8 cellular contexts compared by ENCODE assay signal in the genomic region with DNA sequence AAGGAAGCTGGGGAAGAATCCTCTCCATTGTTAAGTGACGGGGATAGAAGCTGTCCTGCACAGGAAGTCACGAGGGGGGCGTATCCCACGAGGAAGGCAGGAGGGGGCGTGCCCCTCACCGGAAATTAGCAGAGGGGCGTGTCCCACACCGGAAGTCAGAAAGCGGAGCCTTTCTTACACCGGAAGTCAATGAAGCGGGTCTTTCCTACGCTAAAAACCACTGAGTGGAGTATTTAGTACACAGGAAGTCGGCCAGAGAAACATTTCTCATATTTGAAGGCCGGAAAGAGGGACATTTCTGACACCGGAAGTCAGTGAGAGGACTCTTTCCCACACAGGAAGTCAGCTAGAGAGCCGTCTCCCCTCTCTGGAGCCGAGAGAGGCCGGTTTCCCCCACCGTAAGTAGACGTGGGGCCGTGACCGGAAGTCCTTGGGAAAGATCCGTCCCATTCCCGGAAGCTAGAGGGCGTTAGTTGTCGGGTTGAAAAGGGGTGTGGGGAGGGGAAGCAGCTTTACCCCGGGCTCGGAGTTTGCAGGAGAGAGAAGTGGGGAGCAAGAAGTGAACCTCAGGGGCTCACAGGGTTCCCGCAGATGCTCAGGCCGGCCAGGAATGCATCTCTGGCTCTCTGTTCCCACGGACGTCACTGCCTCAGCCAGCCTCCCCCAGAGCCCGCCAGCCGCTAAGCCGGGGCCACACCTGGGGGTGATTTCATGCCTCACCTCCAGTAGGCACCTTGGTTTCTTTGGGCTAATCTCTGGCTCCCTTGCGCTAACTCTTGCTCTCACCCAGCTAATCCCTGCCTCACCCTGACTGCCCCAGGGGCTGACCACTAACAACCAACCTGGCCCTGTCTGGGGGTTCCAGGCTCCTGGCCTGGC. TPM values are rescaled to one million over a fixed set of nuclear protein-coding genes. Genes with fewer than 3 reads are reported as not detected.
DNase-seq lines count a peak whose midpoint lies in the region; ATAC-seq and TF ChIP-seq lines count a peak whose summit lies in the region.

No MANE protein-coding gene starts in this region.

- H3K9me3 Mint-ChIP-seq in chondrocyte (ENCODE audit: low read depth): no peaks in the 10 kb centered on the region

- peak; percentile 82 for TF ChIP-seq CTCF in chondrocyte (IDR thresholded peaks at IDR 0.05)

- peak overlapping the region; percentile 97 for H3K27ac Mint-ChIP-seq in chondrocyte (ENCODE audit: unreplicated experiment)

- DNase-seq in AML-193 (lab: John Stamatoyannopoulos, UW) (peak; percentile 94 to 97), NCI-H510A (lab: John Stamatoyannopoulos, UW) (peak; percentile 84), chondrocyte (ENCODE audit: low spot score) (no peak), kidney tubule cell (ENCODE audit: low spot score) (peak; percentile 95)
- DNase-seq in activated CD4-positive, alpha-beta T cell treated with anti-CD3 and anti-CD28 coated beads for 24 hours (ENCODE audit: low read depth in 2 of 2): peak; percentile 89
- DNase-seq in stimulated activated CD4-positive, alpha-beta T cell treated with anti-CD3 and anti-CD28 coated beads, Interleukin-1b, Interleukin-23, amount 100 ng/mL, for 1 hour (ENCODE audit: low read depth in 2 of 2): peak; percentile 78 to 82

- ATAC-seq in GM19023 (IDR thresholded peaks at IDR 0.05; ENCODE audit: unreplicated experiment) (peak; percentile 68), HG03196 (IDR thresholded peaks at IDR 0.05; ENCODE audit: unreplicated experiment) (peak; percentile 69)

- H3K4me3 Mint-ChIP-seq in chondrocyte (ENCODE audit: unreplicated experiment): peak overlapping the region; percentile 81

- no peaks in the 10 kb centered on the region for H3K27me3 Mint-ChIP-seq in chondrocyte (ENCODE audit: low read depth)

- H3K4me1 Mint-ChIP-seq in chondrocyte (ENCODE audit: low read depth): peaks cover 45% of the 10 kb centered on the region

- no peaks in the 10 kb centered on the region for H3K36me3 Mint-ChIP-seq in chondrocyte (ENCODE audit: low read depth)

RNA-seq across cellular contexts. Expression of gene MIAT, which starts 15.4 kb away (rescaled TPM):
- 2.5 to 6.2 TPM (median 3.5 TPM) in 3 replicates for total RNA-seq in chondrocyte

RNA-seq across cellular contexts. Expression of gene CRYBA4, which starts 51.1 kb away (rescaled TPM):
- not detected in 3 replicates for total RNA-seq in chondrocyte

RNA-seq across cellular contexts. Expression of gene CRYBB1, which starts 55.0 kb away (rescaled TPM):
- total RNA-seq in chondrocyte: not detected in 3 replicates
